In genomic region chr1:230766318-230766717, GRCh38 we compare ENCODE assay signal across 38 cellular contexts. TPM values are rescaled to one million over a fixed set of nuclear protein-coding genes. Genes with fewer than 3 reads are reported as not detected.
"Had no signal": no experiment of that assay in that cellular context is flagged by ENCODE, and none has a peak within 500 bp of the region (broad histone marks: within the 10 kb centered on the region; RNA-seq: fewer than 3 reads in every experiment).

No MANE protein-coding gene starts in this region.

- H3K27me3 ChIP-seq: MG63 had no signal

- H3K9me3 ChIP-seq: MG63 had no signal

- DNase-seq: Karpas-422, Kasumi-1, MG63, MM.1S, MV-4-11, NCI-H1048, NCI-H1092, NCI-H1092 treated with DMSO at 0.1 percent for 48 hours, NCI-H1105, NCI-H1105 treated with DMSO at 0.1 percent for 48 hours, NCI-H1417, NCI-H1417 treated with DMSO at 0.1 percent for 48 hours, NCI-H1436, NCI-H1436 treated with DMSO at 0.1 percent for 48 hours, NCI-H146, NCI-H1694, NCI-H1694 treated with DMSO at 0.1 percent for 48 hours, NCI-H187, NCI-H187 treated with DMSO at 0.1 percent for 48 hours, NCI-H1930, NCI-H2029, NCI-H2029 treated with DMSO at 0.1 percent for 48 hours, NCI-H2081, NCI-H2081 treated with DMSO at 0.1 percent for 48 hours, NCI-H2107, NCI-H2171, NCI-H2171 treated with DMSO at 0.1 percent for 48 hours, NCI-H2227 treated with DMSO at 0.1 percent for 48 hours, NCI-H226, NCI-H345, NCI-H446, NCI-H446 treated with DMSO at 0.1 percent for 48 hours, NCI-H510A, NCI-H510A treated with DMSO at 0.1 percent for 48 hours had no signal

- H3K4me3 ChIP-seq: MG63 had no signal

- H3K36me3 ChIP-seq: MG63 had no signal

RNA-seq across cellular contexts. Expression of gene CAPN9, which starts 19.1 kb away (rescaled TPM):
- total RNA-seq: LHCN-M2, M059J, MCF 10A had no signal

RNA-seq across cellular contexts. Expression of gene AGT, which starts 52.4 kb away (rescaled TPM):
- total RNA-seq: M059J, MCF 10A, NCI-H460 had no signal
